ENCODE assay signal across 8 cellular contexts in genomic region chr22:43088979-43089717, GRCh38. TPM values are rescaled to one million over a fixed set of nuclear protein-coding genes. Genes with fewer than 3 reads are reported as not detected.
A peak's percentile ranks its signal among the peaks of the same experiment; 100 is the strongest.
DNase-seq lines count a peak whose midpoint lies in the region; ATAC-seq and TF ChIP-seq lines count a peak whose summit lies in the region.

TTLL1 (minus strand) TSS chr22:43089391; CDS start chr22:43075586, 13,805 bp downstream.

- peaks cover 0 to 6% (median 0%) of the 10 kb centered on the region in 4 donors for H3K4me1 ChIP-seq in Peyer's patch
- H3K4me1 ChIP-seq in fibroblast of lung (ENCODE audit: control insufficient read depth, extremely low read depth, insufficient read depth, low read length), result peaks cover 2% of the 10 kb centered on the region

- peak; percentile 33 to 44 for TF ChIP-seq POLR2A in Peyer's patch (IDR thresholded peaks at IDR 0.05)

- peak within 1 kb of the TSS; percentile 69 to 90 (median 77) for H3K4me3 ChIP-seq in Peyer's patch
- peak within 1 kb of the TSS; percentile 79 to 95 (median 83) for H3K4me3 ChIP-seq in fibroblast of lung (replicated peaks in 1 of 4; ENCODE audit: control extremely low read depth in 1 of 4, insufficient read depth in 1 of 4, low read depth in 3 of 4, low read length in 4 of 4)

- H3K9me3 ChIP-seq in Peyer's patch, result no peaks in the 10 kb centered on the region
- no peaks in the 10 kb centered on the region for H3K9me3 ChIP-seq in fibroblast of lung (ENCODE audit: control insufficient read depth, insufficient read depth, low read depth, low read length)

- peak within 1 kb of the TSS; percentile 29 to 64 (median 35) for H3K27ac Mint-ChIP-seq in IgD-negative memory B cell
- peak within 1 kb of the TSS; percentile 25 to 95 (median 88) for H3K27ac Mint-ChIP-seq in naive thymus-derived CD8-positive, alpha-beta T cell
- H3K27ac Mint-ChIP-seq in stimulated activated naive B cell treated with anti-CD40 and anti-IgM and Interleukin-4, amounts not matched to agents 10 μg/mL and 1 μg/mL and 100 μg/mL, for 72 hours, result peak within 1 kb of the TSS; percentile 62

- H3K27ac ChIP-seq in Peyer's patch, result peak within 1 kb of the TSS; percentile 33 to 88 (median 76)
- H3K27ac ChIP-seq in fibroblast of lung (ENCODE audit: insufficient read depth, low read length), result peak within 1 kb of the TSS; percentile 63

- in situ Hi-C loops in Caki2 (cut with HindIII; ENCODE audit: low pct_unique_long_range_greater_than_20kb, low sequenced_read_pairs), result no loop called here

- H3K79me2 ChIP-seq in fibroblast of lung (ENCODE audit: control insufficient read depth, insufficient read depth, low read length), result no peaks in the 10 kb centered on the region

- H2AFZ ChIP-seq in fibroblast of lung (ENCODE audit: low read length), result peak within 1 kb of the TSS; percentile 97

- H3K9ac ChIP-seq in fibroblast of lung (ENCODE audit: insufficient read depth, low read length), result peak within 1 kb of the TSS; percentile 55

- peaks cover 3% of the 10 kb centered on the region for H3K36me3 Mint-ChIP-seq in IgD-negative memory B cell
- peaks cover 0 to 5% (median 2%) of the 10 kb centered on the region in 3 donors for H3K36me3 Mint-ChIP-seq in naive thymus-derived CD8-positive, alpha-beta T cell
- H3K36me3 Mint-ChIP-seq in stimulated activated naive B cell treated with anti-CD40 and anti-IgM and Interleukin-4, amounts not matched to agents 10 μg/mL and 1 μg/mL and 100 μg/mL, for 72 hours, result peaks cover 5 to 8% of the 10 kb centered on the region in 2 donors

- H3K27me3 ChIP-seq in Peyer's patch (no peaks in the 10 kb centered on the region), fibroblast of lung (ENCODE audit: control insufficient read depth, insufficient read depth, low read length) (no peaks in the 10 kb centered on the region)

- peaks cover 3% of the 10 kb centered on the region for H3K27me3 Mint-ChIP-seq in IgD-negative memory B cell
- no peaks in the 10 kb centered on the region for H3K27me3 Mint-ChIP-seq in naive thymus-derived CD8-positive, alpha-beta T cell
- H3K27me3 Mint-ChIP-seq in stimulated activated naive B cell treated with anti-CD40 and anti-IgM and Interleukin-4, amounts not matched to agents 10 μg/mL and 1 μg/mL and 100 μg/mL, for 72 hours, result no peaks in the 10 kb centered on the region

- peak; percentile 78 for ATAC-seq in GM21423 (IDR thresholded peaks at IDR 0.05; ENCODE audit: unreplicated experiment)
- peak; percentile 95 to 98 for ATAC-seq in naive thymus-derived CD8-positive, alpha-beta T cell
- peak; percentile 92 to 93 for ATAC-seq in stimulated activated naive B cell treated with anti-CD40 and anti-IgM and Interleukin-4, amounts not matched to agents 10 μg/mL and 1 μg/mL and 100 μg/mL, for 72 hours (replicated peaks)

- no peaks in the 10 kb centered on the region for H4K20me1 ChIP-seq in fibroblast of lung (ENCODE audit: control insufficient read depth, extremely low read depth, insufficient read depth, low read length)

- POLR2A ChIA-PET in naive thymus-derived CD8-positive, alpha-beta T cell (lab: Charles Lee), result no interaction called here

- H3K4me3 Mint-ChIP-seq in IgD-negative memory B cell, result peak within 1 kb of the TSS; percentile 86 to 95 (median 90)
- H3K4me3 Mint-ChIP-seq in naive thymus-derived CD8-positive, alpha-beta T cell, result peak within 1 kb of the TSS; percentile 85 to 97 (median 92)
- H3K4me3 Mint-ChIP-seq in stimulated activated naive B cell treated with anti-CD40 and anti-IgM and Interleukin-4, amounts not matched to agents 10 μg/mL and 1 μg/mL and 100 μg/mL, for 72 hours, result peak within 1 kb of the TSS; percentile 84 to 92

- TF ChIP-seq CTCF in Peyer's patch (IDR thresholded peaks at IDR 0.05) (peak in 3 of 6 experiments; percentile 16 to 28 (median 25)), fibroblast of lung (conservative IDR thresholded peaks at IDR 0.05 in 1 of 2, IDR thresholded peaks at IDR 0.05 in 1 of 2; ENCODE audit: low read depth in 1 of 2, low read length in 2 of 2) (peak in 1 of 2 donors; percentile 1)

- H3K36me3 ChIP-seq in Peyer's patch (no peaks in the 10 kb centered on the region), fibroblast of lung (ENCODE audit: control insufficient read depth, insufficient read depth, low read length) (no peaks in the 10 kb centered on the region)

- H3K4me2 ChIP-seq in fibroblast of lung (ENCODE audit: extremely low read depth, insufficient read depth, low read length), result peak within 1 kb of the TSS; percentile 99

- H3K9me3 Mint-ChIP-seq in IgD-negative memory B cell, result no peaks in the 10 kb centered on the region
- H3K9me3 Mint-ChIP-seq in naive thymus-derived CD8-positive, alpha-beta T cell, result no peaks in the 10 kb centered on the region
- H3K9me3 Mint-ChIP-seq in stimulated activated naive B cell treated with anti-CD40 and anti-IgM and Interleukin-4, amounts not matched to agents 10 μg/mL and 1 μg/mL and 100 μg/mL, for 72 hours, result no peaks in the 10 kb centered on the region

- peaks cover 11 to 14% (median 11%) of the 10 kb centered on the region in 3 donors for H3K4me1 Mint-ChIP-seq in IgD-negative memory B cell
- peaks cover 5 to 31% (median 17%) of the 10 kb centered on the region in 4 donors for H3K4me1 Mint-ChIP-seq in naive thymus-derived CD8-positive, alpha-beta T cell
- H3K4me1 Mint-ChIP-seq in stimulated activated naive B cell treated with anti-CD40 and anti-IgM and Interleukin-4, amounts not matched to agents 10 μg/mL and 1 μg/mL and 100 μg/mL, for 72 hours, result peaks cover 10 to 25% of the 10 kb centered on the region in 2 donors

- DNase-seq in Caki2 (ENCODE audit: low read depth), result peak; percentile 93
- peak; percentile 86 to 95 (median 95) for DNase-seq in Peyer's patch
- peak; percentile 83 for DNase-seq in activated T-helper 1 cell treated with Interleukin-2 at 50 U/mL for 16 hours (ENCODE audit: low read depth)
- peak; percentile 77 to 84 for DNase-seq in fibroblast of lung (ENCODE audit: low read depth in 2 of 2)
- DNase-seq in naive thymus-derived CD8-positive, alpha-beta T cell, result peak; percentile 80 to 90 (median 84)
- peak; percentile 87 for DNase-seq in stimulated activated naive B cell treated with anti-CD40 and anti-IgM and Interleukin-4, amounts not matched to agents 10 μg/mL and 1 μg/mL and 100 μg/mL, for 72 hours

RNA-seq across cellular contexts. Expression of gene TTLL1, which starts in this region (rescaled TPM):
- total RNA-seq in Caki2 (2014; rRNA removed; shearing (Covaris generic); ENCODE audit: low replicate concordance), result 7.2 and 13.0 TPM in 2 replicates
- polyA plus RNA-seq in IgD-negative memory B cell, result 3.7 TPM
- 1 to 10 TPM; 1.7 to 5.0 (median 3.5) TPM for total RNA-seq in Peyer's patch
- 13.4 and 15.7 TPM in 2 replicates for total RNA-seq in fibroblast of lung
- polyA plus RNA-seq in fibroblast of lung, result 11.7 and 15.8 TPM in 2 replicates
- polyA plus RNA-seq in fibroblast of lung (2012), result 9.1 and 10.7 TPM in 2 replicates
- polyA minus RNA-seq in fibroblast of lung (ENCODE audit: low replicate concordance), result 14.1 and 19.9 TPM in 2 replicates
- total RNA-seq in naive thymus-derived CD8-positive, alpha-beta T cell, result 1 to 10 TPM; 6.6 to 7.3 TPM
- polyA plus RNA-seq in naive thymus-derived CD8-positive, alpha-beta T cell, result 10 to 100 TPM; 12.7 to 14.5 (median 12.8) TPM

Comparison
In these comparisons a context has a peak if more than half of its experiments do, and no peak if none do; other contexts are left out.
1. Peak in every context shown above with its lines: DNase-seq, ATAC-seq, H3K4me3 ChIP-seq and H3K27ac ChIP-seq.
2. H3K27ac Mint-ChIP-seq: peak in every context shown above with its lines; median percentile 88 in naive thymus-derived CD8-positive, alpha-beta T cell; 62 in stimulated activated naive B cell treated with anti-CD40 and anti-IgM and Interleukin-4, amounts not matched to agents 10 μg/mL and 1 μg/mL and 100 μg/mL, for 72 hours; 35 in IgD-negative memory B cell.